ENCODE assay signal across 8 cellular contexts in the genomic region with DNA sequence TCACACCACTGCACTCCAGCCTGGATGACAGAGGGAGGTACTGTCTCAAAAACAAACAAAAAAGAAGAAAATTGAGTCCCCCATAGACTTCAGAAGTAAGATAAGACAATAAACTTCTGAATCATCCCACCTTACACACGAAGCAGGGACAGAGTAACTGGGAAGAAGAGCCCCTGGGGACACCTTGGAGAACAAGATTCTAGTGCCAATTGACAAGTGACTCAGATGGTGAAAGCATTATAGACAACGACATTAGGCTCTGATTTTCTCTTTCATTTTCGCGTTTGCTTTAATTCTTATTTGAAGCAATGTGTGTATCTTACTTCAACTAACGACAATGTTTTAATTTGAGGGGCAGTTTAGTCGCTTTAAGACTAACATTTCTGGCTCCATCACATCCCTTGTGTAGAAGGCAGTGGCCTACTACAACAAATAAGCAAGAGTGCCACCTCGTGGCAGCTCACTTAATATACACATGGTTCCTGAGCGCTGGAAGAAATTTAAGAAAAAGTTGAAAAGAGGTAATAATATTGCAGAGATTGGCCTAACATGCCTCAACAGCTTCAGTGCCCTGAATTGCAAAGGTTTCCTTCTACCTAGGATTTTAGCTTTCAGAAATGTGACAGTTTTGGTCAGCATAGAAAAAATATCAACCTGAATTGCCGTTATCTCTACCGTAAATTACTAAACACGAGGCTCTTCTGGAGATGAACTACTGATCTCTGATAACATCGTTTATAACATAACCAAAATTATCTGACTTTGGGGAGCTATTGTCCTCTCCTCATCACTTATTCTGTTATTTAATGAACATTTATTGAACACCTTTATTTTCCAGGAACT. TPM values are rescaled to one million over a fixed set of nuclear protein-coding genes. Genes with fewer than 3 reads are reported as not detected.
DNase-seq lines count a peak whose midpoint lies in the region; ATAC-seq and TF ChIP-seq lines count a peak whose summit lies in the region.

No MANE protein-coding gene starts in this region.

- H3K79me2 ChIP-seq in Karpas-422 (ENCODE audit: low read length), result no peaks in the 10 kb centered on the region

- peaks cover 26% of the 10 kb centered on the region for H3K27me3 Mint-ChIP-seq in activated T-helper 2 cell treated with anti-CD3 and anti-CD28 coated beads, Interferon-gamma antibody, Interleukin-2, Interleukin-4, amounts not matched to agents 10 μg/mL and 5 μg/mL and 100 μg/mL, durations not matched to agents 14 hours and 24 hours and 36 hours (ENCODE audit: low read depth)

- H3K9me2 ChIP-seq in Karpas-422 (replicated peaks; ENCODE audit: insufficient read depth, low read length), result no peaks in the 10 kb centered on the region

- TF ChIP-seq POLR2A in ovary (IDR thresholded peaks at IDR 0.05), result no peak

- no peak for TF ChIP-seq EP300 in ovary (IDR thresholded peaks at IDR 0.05)

- H3K36me3 Mint-ChIP-seq in activated T-helper 2 cell treated with anti-CD3 and anti-CD28 coated beads, Interferon-gamma antibody, Interleukin-2, Interleukin-4, amounts not matched to agents 10 μg/mL and 5 μg/mL and 100 μg/mL, durations not matched to agents 14 hours and 24 hours and 36 hours (ENCODE audit: low read depth), result no peaks in the 10 kb centered on the region

- intact Hi-C loops in activated T-helper 2 cell treated with anti-CD3 and anti-CD28 coated beads, Interferon-gamma antibody, Interleukin-2, Interleukin-4, amounts not matched to agents 10 μg/mL and 5 μg/mL and 100 μg/mL, durations not matched to agents 14 hours and 24 hours and 36 hours (cut with micrococcal nuclease), result loop anchor here (1.0 to 10.0 kb wide), 3 partner anchors 336 to 1921 kb away; no protein-coding TSS in a partner anchor
- intact Hi-C loops in ovary (cut with DNase I), result no loop called here

- no peak overlapping the region for H3K27ac ChIP-seq in Karpas-422 (ENCODE audit: low read length)
- no peak overlapping the region for H3K27ac ChIP-seq in foreskin keratinocyte
- H3K27ac ChIP-seq in ovary, result no peak overlapping the region

- H3K27me3 ChIP-seq in Karpas-422 (ENCODE audit: low read length), result no peaks in the 10 kb centered on the region
- peaks cover 7% of the 10 kb centered on the region for H3K27me3 ChIP-seq in foreskin keratinocyte
- H3K27me3 ChIP-seq in ovary, result no peaks in the 10 kb centered on the region

- no peak overlapping the region for H3K27ac Mint-ChIP-seq in activated T-helper 2 cell treated with anti-CD3 and anti-CD28 coated beads, Interferon-gamma antibody, Interleukin-2, Interleukin-4, amounts not matched to agents 10 μg/mL and 5 μg/mL and 100 μg/mL, durations not matched to agents 14 hours and 24 hours and 36 hours

- H3K4me1 Mint-ChIP-seq in activated T-helper 2 cell treated with anti-CD3 and anti-CD28 coated beads, Interferon-gamma antibody, Interleukin-2, Interleukin-4, amounts not matched to agents 10 μg/mL and 5 μg/mL and 100 μg/mL, durations not matched to agents 14 hours and 24 hours and 36 hours (ENCODE audit: low read depth), result no peaks in the 10 kb centered on the region

- no peak overlapping the region for H3K4me3 Mint-ChIP-seq in activated T-helper 2 cell treated with anti-CD3 and anti-CD28 coated beads, Interferon-gamma antibody, Interleukin-2, Interleukin-4, amounts not matched to agents 10 μg/mL and 5 μg/mL and 100 μg/mL, durations not matched to agents 14 hours and 24 hours and 36 hours (ENCODE audit: low read depth)

- peak; percentile 88 for DNase-seq in DMS53 (lab: John Stamatoyannopoulos, UW)
- DNase-seq in Karpas-422, result peak; percentile 83
- peak; percentile 78 for DNase-seq in RKO (ENCODE audit: low spot score)
- peak; percentile 25 for DNase-seq in activated T-helper 2 cell treated with anti-CD3 and anti-CD28 coated beads, Interferon-gamma antibody, Interleukin-2, Interleukin-4, amounts not matched to agents 10 μg/mL and 5 μg/mL and 100 μg/mL, durations not matched to agents 14 hours and 24 hours and 36 hours (ENCODE audit: low spot score)
- DNase-seq in foreskin keratinocyte, result peak; percentile 11 to 39
- peak in 4 of 5 donors; percentile 13 to 45 (median 36) for DNase-seq in ovary
- peak; percentile 60 for DNase-seq in ureter (ENCODE audit: low spot score)

- H3K4me1 ChIP-seq in Karpas-422 (ENCODE audit: low read length) (no peaks in the 10 kb centered on the region), foreskin keratinocyte (no peaks in the 10 kb centered on the region), ovary (ENCODE audit: insufficient read depth) (no peaks in the 10 kb centered on the region)

- ATAC-seq in GM21447 (IDR thresholded peaks at IDR 0.05; ENCODE audit: unreplicated experiment) (peak; percentile 89), foreskin keratinocyte (peak; percentile 74)

- H3K9me3 ChIP-seq in Karpas-422 (ENCODE audit: low read length), result no peaks in the 10 kb centered on the region
- no peaks in the 10 kb centered on the region for H3K9me3 ChIP-seq in ovary

- no peak overlapping the region for H3K9ac ChIP-seq in Karpas-422 (ENCODE audit: low read length)

- 25 to 31% (median 25%) methylated on average over 12 of the region's 12 CpGs for WGBS in ovary, 3 donors

- no peaks in the 10 kb centered on the region for H3K9me3 Mint-ChIP-seq in activated T-helper 2 cell treated with anti-CD3 and anti-CD28 coated beads, Interferon-gamma antibody, Interleukin-2, Interleukin-4, amounts not matched to agents 10 μg/mL and 5 μg/mL and 100 μg/mL, durations not matched to agents 14 hours and 24 hours and 36 hours

- H3K4me3 ChIP-seq in Karpas-422 (ENCODE audit: low read length) (no peak overlapping the region), ovary (no peak overlapping the region)

- H3K4me2 ChIP-seq in Karpas-422 (ENCODE audit: low read depth, low read length, poor library complexity, severe bottlenecking), result no peak overlapping the region

- H3K36me3 ChIP-seq in Karpas-422 (ENCODE audit: insufficient read depth, low read length) (no peaks in the 10 kb centered on the region), ovary (no peaks in the 10 kb centered on the region)

- H4K20me1 ChIP-seq in Karpas-422 (ENCODE audit: insufficient read depth, low read depth, low read length), result no peaks in the 10 kb centered on the region

- TF ChIP-seq CTCF in foreskin keratinocyte (conservative IDR thresholded peaks at IDR 0.05) (peak; percentile 70), ovary (IDR thresholded peaks at IDR 0.05) (no peak)

- no peak overlapping the region for H2AFZ ChIP-seq in Karpas-422 (ENCODE audit: low read length)

RNA-seq across cellular contexts. Expression of a gene that starts 36.7 kb away (rescaled TPM):
- 313 and 501 TPM in 2 replicates for total RNA-seq in Karpas-422 (2014; rRNA removed; shearing (Covaris generic); ENCODE audit: low replicate concordance)
- total RNA-seq in activated T-helper 2 cell treated with anti-CD3 and anti-CD28 coated beads, Interferon-gamma antibody, Interleukin-2, Interleukin-4, amounts not matched to agents 10 μg/mL and 5 μg/mL and 100 μg/mL, durations not matched to agents 14 hours and 24 hours and 36 hours, result 63.4 and 64.5 TPM in 2 replicates
- total RNA-seq in foreskin keratinocyte, result 69.1 and 138 TPM in 2 replicates
- polyA plus RNA-seq in foreskin keratinocyte, result 65.8 and 127 TPM in 2 replicates
- 100 to 1,000 TPM in 1 of 7 donors, 10 to 100 TPM in 4, 1 to 10 TPM in 2; 7.5 to 216 (median 13.5) TPM for total RNA-seq in ovary
- 10 to 100 TPM; 13.3 to 24.8 TPM for polyA plus RNA-seq in ovary
- total RNA-seq in ureter, result 133 TPM

Comparison
In these comparisons a context has a peak if more than half of its experiments do, and no peak if none do; other contexts are left out.
1. DNase-seq: peak in every context shown above with its lines; median percentile 88 in DMS53; 83 in Karpas-422; 78 in RKO; 60 in ureter; 36 in ovary; 25 in activated T-helper 2 cell treated with anti-CD3 and anti-CD28 coated beads, Interferon-gamma antibody, Interleukin-2, Interleukin-4, amounts not matched to agents 10 μg/mL and 5 μg/mL and 100 μg/mL, durations not matched to agents 14 hours and 24 hours and 36 hours; 25 in foreskin keratinocyte.